14 cellular contexts compared by ENCODE assay signal in genomic region chr6:24990227-24990843, GRCh38. TPM values are rescaled to one million over a fixed set of nuclear protein-coding genes. Genes with fewer than 3 reads are reported as not detected.
DNase-seq lines count a peak whose midpoint lies in the region; ATAC-seq and TF ChIP-seq lines count a peak whose summit lies in the region.
"Had no signal": no experiment of that assay in that cellular context is flagged by ENCODE, and none has a peak within 500 bp of the region (broad histone marks: within the 10 kb centered on the region; RNA-seq: fewer than 3 reads in every experiment).

No MANE protein-coding gene starts in this region.

- H3K4me3 ChIP-seq in CD8-positive, alpha-beta T cell (ENCODE audit: low read depth, low read length) = no peak overlapping the region
- H3K4me3 ChIP-seq: K562 had no signal

- H3K4me3 Mint-ChIP-seq in CD8-positive, alpha-beta T cell = no peak overlapping the region
- no peak overlapping the region for H3K4me3 Mint-ChIP-seq in activated naive CD8-positive, alpha-beta T cell
- H3K4me3 Mint-ChIP-seq: T-helper 2 cell treated with Interferon-gamma antibody and Interleukin-4, amounts not matched to agents 5 μg/mL and 100 μg/mL, for 36 hours had no signal

- no peaks in the 10 kb centered on the region for H3K9me3 ChIP-seq in CD8-positive, alpha-beta T cell (ENCODE audit: low read length)

- H3K9me3 Mint-ChIP-seq in CD8-positive, alpha-beta T cell = peaks cover 6% of the 10 kb centered on the region
- H3K9me3 Mint-ChIP-seq in activated naive CD8-positive, alpha-beta T cell (ENCODE audit: low read depth) = no peaks in the 10 kb centered on the region

- POLR2A ChIA-PET in CD8-positive, alpha-beta T cell (lab: Charles Lee) = interaction anchor here (0.6 to 3.7 kb wide), 13 partner anchors 8 to 134 kb away, joined by 3 to 136 read pairs (median 8); partner anchors contain the start of gene RIPOR2

- H3K27me3 ChIP-seq in CD8-positive, alpha-beta T cell (ENCODE audit: insufficient read depth, low read length) = no peaks in the 10 kb centered on the region

- H3K27ac ChIP-seq in CD8-positive, alpha-beta T cell (ENCODE audit: low read depth, low read length) = no peak overlapping the region

- no peak for TF ChIP-seq CTCF in CD8-positive, alpha-beta T cell (IDR thresholded peaks at IDR 0.05)

- no peak for DNase-seq in CD8-positive, alpha-beta T cell
- peak; percentile 51 for DNase-seq in HCEC 1CT
- DNase-seq in kidney tubule cell (ENCODE audit: low spot score) = peak; percentile 25
- DNase-seq in SW 1271 (lab: John Stamatoyannopoulos, UW) = no peak
- no peak for DNase-seq in NCI-H1694 (lab: John Stamatoyannopoulos, UW)
- DNase-seq: activated CD8-positive, alpha-beta memory T cell treated with anti-CD3 and anti-CD28 coated beads, Interleukin-2, amount 50 U/mL, for 48 hours; erythroblast; NCI-H2171; stimulated activated CD4-positive, alpha-beta T cell treated with anti-CD3 and anti-CD28 coated beads, Interleukin-4, amount 100 ng/mL, for 4 hours had no signal

- no peaks in the 10 kb centered on the region for H3K27me3 Mint-ChIP-seq in CD8-positive, alpha-beta T cell (ENCODE audit: low read depth)
- no peaks in the 10 kb centered on the region for H3K27me3 Mint-ChIP-seq in activated naive CD8-positive, alpha-beta T cell

- intact Hi-C loops in CD8-positive, alpha-beta T cell (cut with DNase I, micrococcal nuclease) = loop anchor here (2.0 to 5.0 kb wide), 2 partner anchors 16 to 38 kb away; no protein-coding TSS in a partner anchor

- no peaks in the 10 kb centered on the region for H3K36me3 ChIP-seq in CD8-positive, alpha-beta T cell (ENCODE audit: insufficient read depth, low read length)

- CTCF ChIA-PET in CD8-positive, alpha-beta T cell (lab: Charles Lee) = interaction anchor here (0.8 to 10.9 kb wide), 21 partner anchors 11 to 149 kb away, joined by 3 to 320 read pairs (median 26); partner anchors contain the start of gene RIPOR2

- H3K4me1 Mint-ChIP-seq in CD8-positive, alpha-beta T cell (ENCODE audit: low read depth) = peaks cover 80% of the 10 kb centered on the region
- peaks cover 64% of the 10 kb centered on the region for H3K4me1 Mint-ChIP-seq in activated naive CD8-positive, alpha-beta T cell (ENCODE audit: low read depth)

- peaks cover 46% of the 10 kb centered on the region for H3K4me1 ChIP-seq in CD8-positive, alpha-beta T cell (ENCODE audit: insufficient read depth, low read length)

- peaks cover 11% of the 10 kb centered on the region for H3K36me3 Mint-ChIP-seq in CD8-positive, alpha-beta T cell
- H3K36me3 Mint-ChIP-seq in activated naive CD8-positive, alpha-beta T cell = peaks cover 7% of the 10 kb centered on the region

- ATAC-seq in CD8-positive, alpha-beta T cell = no peak
- ATAC-seq in GM18502 (IDR thresholded peaks at IDR 0.05; ENCODE audit: poor library complexity, unreplicated experiment) (no peak), GM18870 (IDR thresholded peaks at IDR 0.05; ENCODE audit: unreplicated experiment) (no peak)
- ATAC-seq: K562 had no signal

- H3K27ac Mint-ChIP-seq in CD8-positive, alpha-beta T cell = peak overlapping the region; percentile 87
- H3K27ac Mint-ChIP-seq in activated naive CD8-positive, alpha-beta T cell = peak overlapping the region; percentile 94
- H3K27ac Mint-ChIP-seq: T-helper 2 cell treated with Interferon-gamma antibody and Interleukin-4, amounts not matched to agents 5 μg/mL and 100 μg/mL, for 36 hours had no signal

RNA-seq across cellular contexts. Expression of gene RIPOR2, which starts 54.6 kb away (rescaled TPM):
- 10 to 100 TPM; 92.5 to 93.2 TPM for total RNA-seq in CD8-positive, alpha-beta T cell

Comparison
In these comparisons a context has a peak if more than half of its experiments do, and no peak if none do; other contexts are left out.
1. DNase-seq: peak in HCEC 1CT (single experiment) and kidney tubule cell (single experiment); none in CD8-positive, alpha-beta T cell (0 of 7), SW 1271 (0 of 2) and NCI-H1694 (single experiment).